Comparison of ENCODE assay signal across 38 cellular contexts in the genomic region with DNA sequence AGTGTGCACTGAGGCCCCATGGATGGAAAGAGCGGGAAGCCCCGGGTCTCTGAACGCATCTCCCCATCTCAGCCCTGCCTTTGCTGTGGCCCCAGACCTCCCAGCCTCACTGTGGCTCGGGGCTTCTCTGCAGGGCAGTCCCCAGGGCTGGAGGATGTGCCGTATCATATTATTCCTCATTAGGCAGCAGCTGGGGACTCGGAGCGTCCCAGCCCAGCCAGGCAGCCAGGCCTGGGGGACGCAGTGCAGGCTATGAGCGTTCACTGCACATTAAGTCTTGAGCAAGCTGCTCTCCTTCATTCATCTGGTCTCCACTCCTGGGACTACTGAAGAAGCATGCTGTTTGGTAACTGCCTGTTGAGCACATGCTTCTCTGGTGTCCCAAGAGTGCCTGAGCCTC.
"Had no signal": no experiment of that assay in that cellular context is flagged by ENCODE, and none has a peak within 500 bp of the region (broad histone marks: within the 10 kb centered on the region; RNA-seq: fewer than 3 reads in every experiment).

No MANE protein-coding gene starts in this region.

- H3K4me1 Mint-ChIP-seq: activated CD4-positive, alpha-beta memory T cell treated with anti-CD3 and anti-CD28 coated beads, Interleukin-2, amount 10 ng/mL, durations not matched to agents 7 days and 5 days; activated CD4-positive, alpha-beta T cell treated with anti-CD3 and anti-CD28 coated beads for 36 hours; activated CD4-positive, alpha-beta T cell treated with anti-CD3 and anti-CD28 coated beads, Interleukin-2, amount 10 ng/mL, durations not matched to agents 7 days and 5 days; activated CD8-positive, alpha-beta memory T cell treated with anti-CD3 and anti-CD28 coated beads, Interleukin-2, amount 10 ng/mL, durations not matched to agents 7 days and 5 days; activated naive CD8-positive, alpha-beta T cell treated with anti-CD3 and anti-CD28 coated beads for 36 hours had no signal

- H3K9me3 Mint-ChIP-seq: activated CD4-positive, alpha-beta memory T cell treated with anti-CD3 and anti-CD28 coated beads, Interleukin-2, amount 10 ng/mL, durations not matched to agents 7 days and 5 days; activated CD4-positive, alpha-beta T cell treated with anti-CD3 and anti-CD28 coated beads, Interleukin-2, amount 10 ng/mL, durations not matched to agents 7 days and 5 days; activated naive CD4-positive, alpha-beta T cell treated with anti-CD3 and anti-CD28 coated beads for 36 hours; activated naive CD4-positive, alpha-beta T cell treated with anti-CD3 and anti-CD28 coated beads, Interleukin-2, amount 50 U/mL, for 72 hours; activated naive CD8-positive, alpha-beta T cell treated with anti-CD3 and anti-CD28 coated beads for 36 hours; activated T-cell treated with anti-CD3 and anti-CD28 coated beads, Interleukin-2, amount 50 U/mL, for 24 hours; activated T-helper 2 cell treated with anti-CD3 and anti-CD28 coated beads, Interferon-gamma antibody, Interleukin-2, Interleukin-4, amounts not matched to agents 10 μg/mL and 5 μg/mL and 100 μg/mL, durations not matched to agents 14 hours and 24 hours and 36 hours; brain; central memory CD8-positive, alpha-beta T cell; T-helper 1 cell treated with Interleukin-12 subunit alpha and Interleukin-12 subunit beta and Interleukin-4 antibody, amounts not matched to agents 30 μg/mL and 1 μg/mL, for 36 hours; T-helper 2 cell treated with Interferon-gamma antibody and Interleukin-4, amounts not matched to agents 5 μg/mL and 100 μg/mL, for 36 hours; WTC11 had no signal

- H3K27ac ChIP-seq: adrenal gland, cardiac muscle cell, WERI-Rb-1 had no signal

- H3K36me3 ChIP-seq: adrenal gland, cardiac muscle cell, WERI-Rb-1 had no signal

- H3K4me3 Mint-ChIP-seq: activated CD4-positive, alpha-beta memory T cell treated with anti-CD3 and anti-CD28 coated beads, Interleukin-2, amount 10 ng/mL, durations not matched to agents 7 days and 5 days; activated CD4-positive, alpha-beta T cell treated with anti-CD3 and anti-CD28 coated beads for 36 hours; activated CD4-positive, alpha-beta T cell treated with anti-CD3 and anti-CD28 coated beads, Interleukin-2, amount 10 ng/mL, durations not matched to agents 7 days and 5 days; activated CD8-positive, alpha-beta memory T cell treated with anti-CD3 and anti-CD28 coated beads, Interleukin-2, amount 10 ng/mL, durations not matched to agents 7 days and 5 days; activated CD8-positive, alpha-beta T cell treated with anti-CD3 and anti-CD28 coated beads, Interleukin-2, amount 10 ng/mL, durations not matched to agents 7 days and 5 days; activated naive CD4-positive, alpha-beta T cell treated with anti-CD3 and anti-CD28 coated beads for 36 hours; activated naive CD8-positive, alpha-beta T cell treated with anti-CD3 and anti-CD28 coated beads for 36 hours; activated T-cell treated with anti-CD3 and anti-CD28 coated beads, Interleukin-2, amount 50 U/mL, for 24 hours; brain; central memory CD8-positive, alpha-beta T cell; T-helper 1 cell treated with Interleukin-12 subunit alpha and Interleukin-12 subunit beta and Interleukin-4 antibody, amounts not matched to agents 30 μg/mL and 1 μg/mL, for 36 hours; T-helper 2 cell treated with Interferon-gamma antibody and Interleukin-4, amounts not matched to agents 5 μg/mL and 100 μg/mL, for 36 hours; WTC11 had no signal

- H3K27me3 ChIP-seq: adrenal gland had no signal

- H3K4me1 ChIP-seq: adrenal gland had no signal

- H3K27ac Mint-ChIP-seq: activated CD4-positive, alpha-beta memory T cell treated with anti-CD3 and anti-CD28 coated beads, Interleukin-2, amount 10 ng/mL, durations not matched to agents 7 days and 5 days; activated CD4-positive, alpha-beta T cell treated with anti-CD3 and anti-CD28 coated beads for 36 hours; activated CD4-positive, alpha-beta T cell treated with anti-CD3 and anti-CD28 coated beads, Interleukin-2, amount 10 ng/mL, durations not matched to agents 7 days and 5 days; activated CD8-positive, alpha-beta memory T cell treated with anti-CD3 and anti-CD28 coated beads, Interleukin-2, amount 10 ng/mL, durations not matched to agents 7 days and 5 days; activated CD8-positive, alpha-beta T cell treated with anti-CD3 and anti-CD28 coated beads, Interleukin-2, amount 10 ng/mL, durations not matched to agents 7 days and 5 days; activated naive CD4-positive, alpha-beta T cell treated with anti-CD3 and anti-CD28 coated beads for 36 hours; activated naive CD4-positive, alpha-beta T cell treated with anti-CD3 and anti-CD28 coated beads, Interleukin-2, amount 50 U/mL, for 72 hours; activated naive CD8-positive, alpha-beta T cell treated with anti-CD3 and anti-CD28 coated beads for 36 hours; activated T-cell treated with anti-CD3 and anti-CD28 coated beads, Interleukin-2, amount 50 U/mL, for 24 hours; activated T-helper 2 cell treated with anti-CD3 and anti-CD28 coated beads, Interferon-gamma antibody, Interleukin-2, Interleukin-4, amounts not matched to agents 10 μg/mL and 5 μg/mL and 100 μg/mL, durations not matched to agents 14 hours and 24 hours and 36 hours; T-helper 1 cell treated with Interleukin-12 subunit alpha and Interleukin-12 subunit beta and Interleukin-4 antibody, amounts not matched to agents 30 μg/mL and 1 μg/mL, for 36 hours; T-helper 2 cell treated with Interferon-gamma antibody and Interleukin-4, amounts not matched to agents 5 μg/mL and 100 μg/mL, for 36 hours; WTC11 had no signal

- FAIRE-seq: bronchial epithelial cell, TTC549 had no signal

- H3K36me3 Mint-ChIP-seq: activated CD8-positive, alpha-beta memory T cell treated with anti-CD3 and anti-CD28 coated beads, Interleukin-2, amount 10 ng/mL, durations not matched to agents 7 days and 5 days; activated naive CD4-positive, alpha-beta T cell treated with anti-CD3 and anti-CD28 coated beads, Interleukin-2, amount 50 U/mL, for 72 hours; activated naive CD8-positive, alpha-beta T cell treated with anti-CD3 and anti-CD28 coated beads for 36 hours; brain; WTC11 had no signal

- DNase-seq: activated CD4-positive, alpha-beta memory T cell treated with anti-CD3 and anti-CD28 coated beads, Interleukin-2, amount 10 ng/mL, durations not matched to agents 7 days and 5 days; activated CD4-positive, alpha-beta T cell treated with anti-CD3 and anti-CD28 coated beads for 1 hour; activated CD4-positive, alpha-beta T cell treated with anti-CD3 and anti-CD28 coated beads for 36 hours; activated CD4-positive, alpha-beta T cell treated with anti-CD3 and anti-CD28 coated beads for 48 hours; activated CD4-positive, alpha-beta T cell treated with anti-CD3 and anti-CD28 coated beads, Interleukin-2, amount 10 ng/mL, durations not matched to agents 7 days and 5 days; activated CD4-positive, alpha-beta T cell treated with anti-CD3 and anti-CD28 coated beads, Interleukin-2, amount 50 U/mL, for 48 hours; activated CD4-positive, CD25-positive, alpha-beta regulatory T cell; activated CD8-positive, alpha-beta memory T cell treated with anti-CD3 and anti-CD28 coated beads for 24 hours; activated CD8-positive, alpha-beta memory T cell treated with anti-CD3 and anti-CD28 coated beads, Interleukin-2, amount 10 ng/mL, durations not matched to agents 7 days and 5 days; activated CD8-positive, alpha-beta memory T cell treated with anti-CD3 and anti-CD28 coated beads, Interleukin-2, amount 50 U/mL, for 48 hours; activated CD8-positive, alpha-beta T cell treated with anti-CD3 and anti-CD28 coated beads, Interleukin-2, amount 10 ng/mL, durations not matched to agents 7 days and 5 days; activated effector memory CD4-positive, alpha-beta T cell treated with Interleukin-2 at 50 U/mL for 16 hours; activated gamma-delta T cell; activated naive CD4-positive, alpha-beta T cell treated with anti-CD3 and anti-CD28 coated beads for 36 hours; activated naive CD4-positive, alpha-beta T cell treated with anti-CD3 and anti-CD28 coated beads, Interleukin-2, amount 50 U/mL, for 16 hours; activated naive CD8-positive, alpha-beta T cell treated with anti-CD3 and anti-CD28 coated beads for 36 hours; activated T-cell treated with anti-CD3 and anti-CD28 coated beads, Interleukin-2, amount 50 U/mL, for 24 hours; activated T-cell treated with anti-CD3 and anti-CD28 coated beads, Interleukin-2, amount 50 U/mL, for 48 hours; adrenal gland; amniotic stem cell; aorta; caudate nucleus; cerebellar nuclear complex; T-helper 1 cell; T-helper 2 cell; T-helper 9 cell; WERI-Rb-1 had no signal

- H3K4me3 ChIP-seq: adrenal gland, cardiac muscle cell had no signal

- ATAC-seq: activated CD4-positive, alpha-beta T cell treated with anti-CD3 and anti-CD28 coated beads for 36 hours; activated CD4-positive, CD25-positive, alpha-beta regulatory T cell treated with anti-CD3 and anti-CD28 coated beads, Interleukin-2, amount 50 U/mL, for 24 hours; activated CD8-positive, alpha-beta memory T cell treated with anti-CD3 and anti-CD28 coated beads, Interleukin-2, amount 10 ng/mL, durations not matched to agents 7 days and 5 days; activated CD8-positive, alpha-beta T cell treated with anti-CD3 and anti-CD28 coated beads, Interleukin-2, amount 10 ng/mL, durations not matched to agents 7 days and 5 days; activated naive CD4-positive, alpha-beta T cell treated with anti-CD3 and anti-CD28 coated beads, Interleukin-2, amount 50 U/mL, for 72 hours; WTC11 had no signal

- H3K27me3 Mint-ChIP-seq: activated CD4-positive, alpha-beta memory T cell treated with anti-CD3 and anti-CD28 coated beads, Interleukin-2, amount 10 ng/mL, durations not matched to agents 7 days and 5 days; activated CD4-positive, alpha-beta T cell treated with anti-CD3 and anti-CD28 coated beads, Interleukin-2, amount 10 ng/mL, durations not matched to agents 7 days and 5 days; brain had no signal

- H3K9me3 ChIP-seq: adrenal gland had no signal
